In genomic region chr1:228500901-228501871, GRCh38 we compare ENCODE assay signal across 1 cellular context.
TF ChIP-seq lines count a peak whose summit lies in the region.

No MANE protein-coding gene starts in this region.

TF ChIP-seq in HepG2, 621 proteins besides CTCF, POLR2A, EP300 and RAD21 (continued from another document and continues in another):
- TF ChIP-seq HNRNPLL (IDR thresholded peaks at IDR 0.05; ENCODE audit: low read depth, low read length, poor library complexity, severe bottlenecking) (no peak), ZNF773 (CRISPR knock-in tag; IDR thresholded peaks at IDR 0.05; ENCODE audit: borderline replicate concordance) (no peak), HNF4G (IDR thresholded peaks at IDR 0.05; ENCODE audit: borderline replicate concordance, low read depth, low read length) (no peak), HNF4G (CRISPR knock-in tag; IDR thresholded peaks at IDR 0.05; ENCODE audit: borderline replicate concordance, low read depth) (no peak), ZFP91 (CRISPR knock-in tag; IDR thresholded peaks at IDR 0.05; ENCODE audit: borderline replicate concordance) (peak; percentile 24; the same call in 1 of the 2 replicates), ZNF275 (CRISPR knock-in tag; IDR thresholded peaks at IDR 0.05; ENCODE audit: borderline replicate concordance) (no peak), NFYB (CRISPR knock-in tag; IDR thresholded peaks at IDR 0.05) (no peak), SIX1 (CRISPR knock-in tag; IDR thresholded peaks at IDR 0.05; ENCODE audit: borderline replicate concordance) (no peak), ZNF652 (CRISPR knock-in tag; IDR thresholded peaks at IDR 0.05; ENCODE audit: borderline replicate concordance, low read depth) (no peak), ZNF350 (CRISPR knock-in tag; IDR thresholded peaks at IDR 0.05; ENCODE audit: borderline replicate concordance, low read depth) (peak; percentile 16; the same call in 1 of the 2 replicates), ZBTB37 (CRISPR knock-in tag; IDR thresholded peaks at IDR 0.05) (no peak), ZXDC (CRISPR knock-in tag; IDR thresholded peaks at IDR 0.05) (no peak), PHF21A (CRISPR knock-in tag; IDR thresholded peaks at IDR 0.05) (no peak), NR1H2 (CRISPR knock-in tag; IDR thresholded peaks at IDR 0.05; ENCODE audit: borderline replicate concordance, low read depth) (no peak), ZNF430 (CRISPR knock-in tag; IDR thresholded peaks at IDR 0.05) (no peak), ZNF614 (CRISPR knock-in tag; IDR thresholded peaks at IDR 0.05; ENCODE audit: borderline replicate concordance) (0 out of 2 replicates have a peak, but pooled peaks have one; percentile 39), ZBTB20 (CRISPR knock-in tag; IDR thresholded peaks at IDR 0.05; ENCODE audit: borderline replicate concordance, low read depth) (no peak), ZNF318 (CRISPR knock-in tag; IDR thresholded peaks at IDR 0.05) (no peak), BHLHE40 (IDR thresholded peaks at IDR 0.05; ENCODE audit: low read length) (no peak), NRL (CRISPR knock-in tag; IDR thresholded peaks at IDR 0.05; ENCODE audit: borderline replicate concordance) (no peak), ZSCAN9 (CRISPR knock-in tag; IDR thresholded peaks at IDR 0.05; ENCODE audit: borderline replicate concordance) (no peak), GMEB1 (CRISPR knock-in tag; IDR thresholded peaks at IDR 0.05; ENCODE audit: borderline replicate concordance) (no peak), AHR (CRISPR knock-in tag; IDR thresholded peaks at IDR 0.05) (no peak), U2AF1 (optimal IDR thresholded peaks at IDR 0.05; ENCODE audit: low read depth, low read length) (no peak), TBL1XR1 (IDR thresholded peaks at IDR 0.05; ENCODE audit: borderline replicate concordance, low read length, partially characterized antibody) (no peak), GMEB2 (CRISPR knock-in tag; IDR thresholded peaks at IDR 0.05; ENCODE audit: low read depth) (no peak), ZNF121 (CRISPR knock-in tag; IDR thresholded peaks at IDR 0.05) (peak; percentile 67), ZFP36L2 (CRISPR knock-in tag; IDR thresholded peaks at IDR 0.05) (no peak), ZNF556 (CRISPR knock-in tag; IDR thresholded peaks at IDR 0.05; ENCODE audit: borderline replicate concordance) (no peak), ZNF772 (CRISPR knock-in tag; IDR thresholded peaks at IDR 0.05) (0 out of 2 replicates have a peak, but pooled peaks have one; percentile 48), ZNF326 (CRISPR knock-in tag; IDR thresholded peaks at IDR 0.05; ENCODE audit: borderline replicate concordance) (no peak), TERF1 (CRISPR knock-in tag; IDR thresholded peaks at IDR 0.05) (no peak), ELK4 (CRISPR knock-in tag; IDR thresholded peaks at IDR 0.05; ENCODE audit: borderline replicate concordance) (no peak)
